Comparison of ENCODE assay signal across 9 cellular contexts in the genomic region with DNA sequence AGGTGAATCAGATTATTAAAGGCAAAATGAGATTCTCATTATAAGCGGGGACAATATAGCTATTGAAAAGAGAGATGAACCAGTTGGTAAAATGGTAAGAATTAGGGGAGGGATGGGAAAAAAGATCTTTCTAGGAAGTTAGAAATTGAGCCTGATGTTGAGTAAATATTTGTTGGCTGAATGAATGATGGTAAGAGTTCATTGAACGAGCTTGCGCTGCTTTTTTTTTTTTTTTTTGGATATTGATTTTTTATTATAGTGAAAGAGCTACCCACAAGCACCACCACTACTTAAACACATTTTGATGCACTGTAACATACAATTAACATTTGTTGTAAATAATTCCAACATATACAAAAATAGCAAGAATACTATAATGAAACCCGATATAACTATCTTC. TPM values are rescaled to one million over a fixed set of nuclear protein-coding genes. Genes with fewer than 3 reads are reported as not detected.
A peak's percentile ranks its signal among the peaks of the same experiment; 100 is the strongest.
DNase-seq lines count a peak whose midpoint lies in the region; ATAC-seq and TF ChIP-seq lines count a peak whose summit lies in the region.
"Had no signal": no experiment of that assay in that cellular context is flagged by ENCODE, and none has a peak within 500 bp of the region (broad histone marks: within the 10 kb centered on the region; RNA-seq: fewer than 3 reads in every experiment).

No MANE protein-coding gene starts in this region.

- H3K27me3 ChIP-seq in heart left ventricle (no peaks in the 10 kb centered on the region), heart right ventricle (no peaks in the 10 kb centered on the region), muscle layer of colon (ENCODE audit: control insufficient read depth in 1 of 2, insufficient read depth in 2 of 2, low read length in 2 of 2) (no peaks in the 10 kb centered on the region), body of pancreas (no peaks in the 10 kb centered on the region)
- H3K27me3 ChIP-seq: colonic mucosa had no signal

- no peak for TF ChIP-seq POLR2A in heart left ventricle (IDR thresholded peaks at IDR 0.05)
- no peak for TF ChIP-seq POLR2A in body of pancreas (IDR thresholded peaks at IDR 0.05)

- H3K4me3 Mint-ChIP-seq in activated naive CD8-positive, alpha-beta T cell = peak overlapping the region; percentile 89

- ATAC-seq in heart left ventricle (no peak), heart right ventricle (no peak), body of pancreas (no peak), GM19397 (IDR thresholded peaks at IDR 0.05; ENCODE audit: unreplicated experiment) (no peak)

- DNase-seq in heart left ventricle = no peak
- no peak for DNase-seq in heart right ventricle
- DNase-seq in body of pancreas = no peak
- DNase-seq in DMS 273 (lab: John Stamatoyannopoulos, UW; ENCODE audit: unreplicated experiment) = no peak
- no peak for DNase-seq in stimulated activated CD4-positive, alpha-beta T cell treated with anti-CD3 and anti-CD28 coated beads, Interleukin-4, amount 100 ng/mL, for 1 hour
- DNase-seq: colonic mucosa had no signal

- H3K4me3 ChIP-seq in heart left ventricle (peak overlapping the region in 1 of 12 donors; percentile 93), heart right ventricle (peak overlapping the region in 1 of 10 donors; percentile 84), muscle layer of colon (ENCODE audit: low read depth in 1 of 2, low read length in 2 of 2) (no peak overlapping the region), body of pancreas (no peak overlapping the region)

- 94 to 97% (median 96%) methylated on average over 4 of the region's 4 CpGs for WGBS in heart left ventricle, 4 donors
- 91 to 98% methylated on average over 4 of the region's 4 CpGs for WGBS in heart right ventricle, 2 donors
- 66 to 69% methylated on average over 4 of the region's 4 CpGs for WGBS in body of pancreas, 2 donors

- H3K36me3 Mint-ChIP-seq in activated naive CD8-positive, alpha-beta T cell = peaks cover 2% of the 10 kb centered on the region

- no peak overlapping the region for H3K9ac ChIP-seq in muscle layer of colon (ENCODE audit: low read length)

- TF ChIP-seq CTCF in heart left ventricle (IDR thresholded peaks at IDR 0.05) (no peak), heart right ventricle (IDR thresholded peaks at IDR 0.05) (no peak), body of pancreas (IDR thresholded peaks at IDR 0.05) (no peak)

- peak overlapping the region; percentile 86 for H3K27ac Mint-ChIP-seq in activated naive CD8-positive, alpha-beta T cell

- H3K27me3 Mint-ChIP-seq in activated naive CD8-positive, alpha-beta T cell = no peaks in the 10 kb centered on the region

- no peaks in the 10 kb centered on the region for H3K9me3 Mint-ChIP-seq in activated naive CD8-positive, alpha-beta T cell (ENCODE audit: low read depth)

- H3K27ac ChIP-seq in heart left ventricle (peak overlapping the region in 7 of 12 donors; percentile 78 to 92 (median 82)), heart right ventricle (peak overlapping the region in 4 of 10 donors; percentile 79 to 93 (median 91)), muscle layer of colon (ENCODE audit: low read depth, low read length) (peak overlapping the region; percentile 71), body of pancreas (peak overlapping the region in 2 of 4 donors; percentile 92 to 93)

- H3K9me3 ChIP-seq in heart left ventricle (peaks cover 0 to 10% (median 0%) of the 10 kb centered on the region in 12 donors), heart right ventricle (peaks cover 0 to 14% (median 4%) of the 10 kb centered on the region in 11 donors), muscle layer of colon (ENCODE audit: low read length) (no peaks in the 10 kb centered on the region), body of pancreas (no peaks in the 10 kb centered on the region)
- H3K9me3 ChIP-seq: colonic mucosa had no signal

- H3K4me1 ChIP-seq in heart left ventricle = peaks cover 0 to 32% (median 13%) of the 10 kb centered on the region in 12 donors
- peaks cover 6 to 31% (median 15%) of the 10 kb centered on the region in 9 donors for H3K4me1 ChIP-seq in heart right ventricle
- peaks cover 14% of the 10 kb centered on the region for H3K4me1 ChIP-seq in muscle layer of colon (ENCODE audit: insufficient read depth, low read length)
- peaks cover 13% of the 10 kb centered on the region for H3K4me1 ChIP-seq in body of pancreas
- H3K4me1 ChIP-seq: colonic mucosa had no signal

- intact Hi-C loops in heart left ventricle (cut with DNase I) (no loop called here), heart right ventricle (cut with DNase I) (no loop called here), body of pancreas (cut with DNase I) (no loop called here)

- no peaks in the 10 kb centered on the region for H3K36me3 ChIP-seq in heart left ventricle
- H3K36me3 ChIP-seq in heart right ventricle = no peaks in the 10 kb centered on the region
- no peaks in the 10 kb centered on the region for H3K36me3 ChIP-seq in muscle layer of colon (ENCODE audit: insufficient read depth, low read length)
- H3K36me3 ChIP-seq in body of pancreas (replicated peaks in 1 of 2; ENCODE audit: insufficient read depth in 1 of 2, low read depth in 2 of 2) = no peaks in the 10 kb centered on the region
- H3K36me3 ChIP-seq: colonic mucosa had no signal

- peaks cover 31% of the 10 kb centered on the region for H3K4me1 Mint-ChIP-seq in activated naive CD8-positive, alpha-beta T cell (ENCODE audit: low read depth)

RNA-seq across cellular contexts. Expression of a gene that starts 1.1 kb away (rescaled TPM):
- total RNA-seq in heart left ventricle = 10 to 100 TPM in 6 of 9 donors, 1 to 10 TPM in 3; 4.2 to 21.9 (median 12.5) TPM
- 1 to 10 TPM; 1.8 to 7.5 TPM for polyA plus RNA-seq in heart left ventricle
- 10 to 100 TPM in 7 of 10 donors, 1 to 10 TPM in 3; 7.6 to 15.5 (median 10.6) TPM for total RNA-seq in heart right ventricle
- polyA plus RNA-seq in heart right ventricle = 1 to 10 TPM; 1.9 to 4.4 TPM
- 1 to 10 TPM; 3.6 to 7.3 TPM for total RNA-seq in body of pancreas

RNA-seq across cellular contexts. Expression of a gene that starts 31.3 kb away (rescaled TPM):
- 10 to 100 TPM; 17.7 to 47.6 (median 38.8) TPM for total RNA-seq in heart left ventricle
- 10 to 100 TPM; 47.7 to 55.8 TPM for polyA plus RNA-seq in heart left ventricle
- total RNA-seq in heart right ventricle = 10 to 100 TPM; 33.9 to 44.3 (median 41.7) TPM
- 10 to 100 TPM; 40.1 to 64.7 TPM for polyA plus RNA-seq in heart right ventricle
- 1 to 10 TPM; 6.6 to 9.6 TPM for total RNA-seq in body of pancreas
